8 cellular contexts compared by ENCODE assay signal in the genomic region with DNA sequence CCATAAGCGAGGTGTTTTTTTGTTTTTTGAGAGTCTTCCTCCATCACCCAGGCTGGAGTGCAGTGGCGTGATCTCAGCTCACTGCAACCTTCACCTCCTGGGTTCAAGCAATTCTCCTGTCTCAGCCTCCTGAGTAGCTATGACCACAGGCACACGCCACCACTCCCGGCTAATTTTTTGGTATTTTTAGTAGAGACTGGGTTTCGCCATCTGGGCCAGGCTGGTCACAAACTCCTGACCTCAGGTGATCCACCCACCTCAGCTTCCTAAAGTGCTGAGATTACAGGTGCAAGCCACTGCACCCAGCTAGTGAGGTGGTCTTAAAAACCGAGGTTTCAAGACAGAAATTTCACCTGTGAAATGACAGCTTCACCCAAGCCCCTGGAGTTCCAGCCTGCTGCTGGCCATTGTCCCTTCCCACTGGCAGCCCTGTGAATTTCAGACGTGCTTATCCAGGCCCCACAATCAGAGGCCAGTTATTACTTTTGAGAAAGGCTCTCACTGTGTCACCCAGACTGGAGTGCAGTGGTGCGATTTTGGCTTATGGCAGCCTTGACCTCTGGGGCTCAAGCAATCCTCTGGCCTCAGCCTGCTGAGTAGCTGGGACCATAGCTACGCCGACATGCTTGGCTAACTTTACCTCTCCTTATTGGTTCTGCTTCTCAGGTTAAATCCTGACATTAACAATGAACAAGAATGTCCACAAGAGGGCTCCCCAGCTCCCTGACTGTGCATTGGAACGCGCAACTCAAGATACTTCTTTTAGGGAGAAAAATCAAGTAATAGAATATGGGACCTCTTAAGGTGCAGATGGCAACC. TPM values are rescaled to one million over a fixed set of nuclear protein-coding genes. Genes with fewer than 3 reads are reported as not detected.
DNase-seq lines count a peak whose midpoint lies in the region; ATAC-seq and TF ChIP-seq lines count a peak whose summit lies in the region.

No MANE protein-coding gene starts in this region.

- no peaks in the 10 kb centered on the region for H3K27me3 ChIP-seq in WERI-Rb-1 (ENCODE audit: insufficient read depth, low read depth, severe bottlenecking)

- peaks cover 31% of the 10 kb centered on the region for H3K4me1 Mint-ChIP-seq in endothelial cell (ENCODE audit: unreplicated experiment)
- H3K4me1 Mint-ChIP-seq in naive B cell = peaks cover 10 to 22% (median 18%) of the 10 kb centered on the region in 3 donors

- H3K36me3 ChIP-seq in WERI-Rb-1 = peaks cover 83% of the 10 kb centered on the region

- H3K27ac Mint-ChIP-seq in endothelial cell (ENCODE audit: unreplicated experiment) (peak overlapping the region; percentile 97), naive B cell (peak overlapping the region in 4 of 6 donors; percentile 30 to 90 (median 44))

- H3K9me3 Mint-ChIP-seq in endothelial cell (ENCODE audit: unreplicated experiment) (no peaks in the 10 kb centered on the region), naive B cell (peaks cover 0 to 3% (median 0%) of the 10 kb centered on the region in 7 donors)

- TF ChIP-seq CTCF in WERI-Rb-1 (IDR thresholded peaks at IDR 0.05; ENCODE audit: low read depth, low read length) = peak; percentile 55
- TF ChIP-seq CTCF in endothelial cell (IDR thresholded peaks at IDR 0.05; ENCODE audit: unreplicated experiment) = peak; percentile 69

- H3K9me3 ChIP-seq in WERI-Rb-1 (ENCODE audit: severe bottlenecking) = no peaks in the 10 kb centered on the region

- H3K4me3 Mint-ChIP-seq in endothelial cell (ENCODE audit: unreplicated experiment) (peak overlapping the region; percentile 51), naive B cell (peak overlapping the region in 1 of 8 donors; percentile 44)

- DNase-seq in activated T-cell treated with anti-CD3 and anti-CD28 coated beads for 1 hour (ENCODE audit: low read depth) (peak; percentile 42), activated T-cell treated with anti-CD3 and anti-CD28 coated beads for 4 hours (no peak), NCI-H1694 (lab: John Stamatoyannopoulos, UW) (peak; percentile 30), WERI-Rb-1 (peak; percentile 59), endothelial cell (ENCODE audit: low spot score) (peak; percentile 63), naive B cell (peak; percentile 55), foreskin melanocyte (no peak)

- H3K27me3 Mint-ChIP-seq in endothelial cell (ENCODE audit: unreplicated experiment) = peaks cover 8% of the 10 kb centered on the region
- H3K27me3 Mint-ChIP-seq in naive B cell = no peaks in the 10 kb centered on the region

- H3K27ac ChIP-seq in WERI-Rb-1 = peak overlapping the region; percentile 19; the same call in 1 of the 2 replicates

- H3K4me3 ChIP-seq in WERI-Rb-1 (ENCODE audit: low read depth, low read length) = no peak overlapping the region

- H3K36me3 Mint-ChIP-seq in endothelial cell (ENCODE audit: low read depth, unreplicated experiment) = peaks cover 32% of the 10 kb centered on the region
- H3K36me3 Mint-ChIP-seq in naive B cell = peaks cover 7 to 12% of the 10 kb centered on the region in 2 donors

- peak; percentile 86 to 88 for ATAC-seq in naive B cell (ENCODE audit: low read depth in 2 of 2)
- no peak for ATAC-seq in HG03159 (IDR thresholded peaks at IDR 0.05; ENCODE audit: unreplicated experiment)

RNA-seq across cellular contexts. Expression of gene ENO1, which starts 19.4 kb away (rescaled TPM):
- total RNA-seq in endothelial cell (ENCODE audit: unreplicated experiment) = 626 TPM
- polyA plus RNA-seq in naive B cell (ENCODE audit: low read depth in 6 of 6) = 100 to 1,000 TPM; 543 to 921 (median 629) TPM

RNA-seq across cellular contexts. Expression of gene RERE, which starts 41.7 kb away (rescaled TPM):
- 115 TPM for total RNA-seq in endothelial cell (ENCODE audit: unreplicated experiment)
- 10 to 100 TPM; 10.7 to 50.1 (median 22.3) TPM for polyA plus RNA-seq in naive B cell (ENCODE audit: low read depth in 6 of 6)

Comparison
In these comparisons a context has a peak if more than half of its experiments do, and no peak if none do; other contexts are left out.
1. DNase-seq: peak in activated T-cell treated with anti-CD3 and anti-CD28 coated beads for 1 hour (single experiment), NCI-H1694 (single experiment), WERI-Rb-1 (single experiment), endothelial cell (single experiment) and naive B cell (single experiment); none in activated T-cell treated with anti-CD3 and anti-CD28 coated beads for 4 hours (single experiment) and foreskin melanocyte (single experiment).